In the genomic region with DNA sequence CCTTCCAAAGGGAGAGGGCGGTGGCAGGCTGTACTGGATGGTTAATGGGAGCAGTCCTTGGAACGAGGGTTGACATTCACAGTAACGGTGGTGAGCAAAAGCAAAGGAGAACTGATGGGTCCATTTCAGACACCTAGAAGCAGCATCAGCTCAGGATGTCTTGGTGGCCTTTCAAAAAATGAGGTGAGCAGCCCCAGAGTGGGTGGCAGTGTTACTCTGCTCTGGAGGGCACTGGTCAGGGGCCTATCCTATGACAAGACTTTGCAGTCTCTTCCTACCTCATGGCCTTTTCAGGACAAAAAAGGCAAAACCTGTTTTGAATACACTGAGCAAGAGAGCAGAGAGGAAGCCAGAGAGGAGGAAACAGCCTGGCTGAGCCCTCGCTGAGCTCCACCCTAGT, we compare ENCODE assay signal across 21 cellular contexts. TPM values are rescaled to one million over a fixed set of nuclear protein-coding genes. Genes with fewer than 3 reads are reported as not detected.
"Had no signal": no experiment of that assay in that cellular context is flagged by ENCODE, and none has a peak within 500 bp of the region (broad histone marks: within the 10 kb centered on the region; RNA-seq: fewer than 3 reads in every experiment).

No MANE protein-coding gene starts in this region.

- H3K27me3 Mint-ChIP-seq: effector memory CD8-positive, alpha-beta T cell; naive B cell had no signal

- H3K27ac Mint-ChIP-seq: nephron had no signal

- H3K4me3 Mint-ChIP-seq: effector memory CD8-positive, alpha-beta T cell; immature natural killer cell; naive B cell; nephron had no signal

- H3K9me3 Mint-ChIP-seq: effector memory CD8-positive, alpha-beta T cell; immature natural killer cell; nephron had no signal

- ATAC-seq: effector memory CD8-positive, alpha-beta T cell; gastroesophageal sphincter; left cardiac atrium; lower lobe of right lung had no signal

- H3K4me1 Mint-ChIP-seq: immature natural killer cell, nephron had no signal

- H3K36me3 Mint-ChIP-seq: immature natural killer cell had no signal

- DNase-seq: effector memory CD8-positive, alpha-beta T cell; esophagus squamous epithelium; foreskin fibroblast; glutamatergic neuron; immature natural killer cell; kidney; left cardiac atrium; left ventricle myocardium inferior; lower lobe of right lung; mesenchymal stem cell; naive B cell; small intestine; stimulated activated CD4-positive, alpha-beta T cell treated with anti-CD3 and anti-CD28 coated beads, Interleukin-12 subunit alpha, Interleukin-12 subunit beta, amount 100 ng/mL, for 4 hours; stimulated activated naive CD4-positive, alpha-beta T cell; stomach; substantia nigra; trophoblast cell had no signal

- H3K4me3 ChIP-seq: esophagus squamous epithelium, gastroesophageal sphincter, left ventricle myocardium inferior, lower lobe of right lung, stomach, vagina had no signal

- H3K27ac ChIP-seq: esophagus squamous epithelium, gastroesophageal sphincter, left ventricle myocardium inferior, lower lobe of right lung, stomach, vagina had no signal

RNA-seq across cellular contexts. Expression of a gene that starts 55.6 kb away (rescaled TPM):
- total RNA-seq: pulmonary artery endothelial cell had no signal
